16 cellular contexts compared by ENCODE assay signal in the genomic region with DNA sequence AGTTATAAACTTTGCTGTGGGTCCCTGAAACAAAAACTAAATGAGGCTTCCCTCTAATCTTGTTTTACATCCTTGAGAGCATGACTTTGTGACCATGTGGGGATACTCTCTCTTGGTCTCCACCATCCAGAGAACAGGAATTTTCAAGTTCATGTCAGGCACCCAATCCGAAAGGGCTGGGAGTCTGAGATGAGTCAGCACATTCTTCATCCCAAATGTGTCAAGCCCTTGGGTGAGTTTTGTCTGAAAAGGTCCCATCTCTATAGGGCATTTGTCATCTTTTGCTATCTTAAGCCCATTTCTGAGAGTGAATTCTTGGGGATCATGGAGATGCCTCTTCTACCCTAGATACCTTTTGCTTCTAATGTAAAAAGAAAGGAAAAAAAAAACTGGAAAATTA.
"Had no signal": no experiment of that assay in that cellular context is flagged by ENCODE, and none has a peak within 500 bp of the region (broad histone marks: within the 10 kb centered on the region; RNA-seq: fewer than 3 reads in every experiment).

No MANE protein-coding gene starts in this region.

- H3K27ac Mint-ChIP-seq: activated T-helper 17 cell treated with anti-CD3 and anti-CD28 coated beads, Interleukin-2, amount 50 U/mL, for 72 hours; effector memory CD8-positive, alpha-beta T cell had no signal

- H3K27ac ChIP-seq: hepatocyte, left lung, right atrium auricular region, transverse colon, vagina had no signal

- H3K4me1 ChIP-seq: left lung, right atrium auricular region, transverse colon, vagina had no signal

- H3K27me3 ChIP-seq: hepatocyte, left lung, right atrium auricular region, transverse colon, vagina had no signal

- ATAC-seq: activated T-helper 17 cell treated with anti-CD3 and anti-CD28 coated beads, Interleukin-2, amount 50 U/mL, for 72 hours; effector memory CD8-positive, alpha-beta T cell; left lung; naive thymus-derived CD4-positive, alpha-beta T cell had no signal

- H3K4me2 ChIP-seq: hepatocyte had no signal

- H3K27me3 Mint-ChIP-seq: activated T-helper 17 cell treated with anti-CD3 and anti-CD28 coated beads, Interleukin-2, amount 50 U/mL, for 72 hours; effector memory CD8-positive, alpha-beta T cell; naive thymus-derived CD4-positive, alpha-beta T cell had no signal

- H3K4me1 Mint-ChIP-seq: activated T-helper 17 cell treated with anti-CD3 and anti-CD28 coated beads, Interleukin-2, amount 50 U/mL, for 72 hours had no signal

- DNase-seq: activated CD4-positive, CD25-positive, alpha-beta regulatory T cell treated with anti-CD3 and anti-CD28 coated beads, Interleukin-2, amount 50 U/mL, for 72 hours; activated naive CD4-positive, alpha-beta T cell treated with Interleukin-2 at 50 U/mL for 16 hours; dermis blood vessel endothelial cell; effector memory CD8-positive, alpha-beta T cell; islet precursor cell; left lung; mammary epithelial cell; naive thymus-derived CD4-positive, alpha-beta T cell; small intestine; stimulated activated CD4-positive, alpha-beta T cell treated with anti-CD3 and anti-CD28 coated beads, Interleukin-4, amount 100 ng/mL, for 24 hours; stimulated activated naive CD4-positive, alpha-beta T cell; transverse colon had no signal

- H3K4me3 Mint-ChIP-seq: activated T-helper 17 cell treated with anti-CD3 and anti-CD28 coated beads, Interleukin-2, amount 50 U/mL, for 72 hours; effector memory CD8-positive, alpha-beta T cell; naive thymus-derived CD4-positive, alpha-beta T cell had no signal

- H2AFZ ChIP-seq: hepatocyte had no signal

- H3K9me3 ChIP-seq: transverse colon, vagina had no signal

- H3K4me3 ChIP-seq: hepatocyte, left lung, right atrium auricular region, transverse colon, vagina had no signal
